ENCODE assay signal across 9 cellular contexts in genomic region chr12:538731-539539, GRCh38.
DNase-seq lines count a peak whose midpoint lies in the region; ATAC-seq and FAIRE-seq lines count a peak whose summit lies in the region.
"Had no signal": no experiment of that assay in that cellular context is flagged by ENCODE, and none has a peak within 500 bp of the region (broad histone marks: within the 10 kb centered on the region; RNA-seq: fewer than 3 reads in every experiment).

No MANE protein-coding gene starts in this region.

- H3K9me3 Mint-ChIP-seq in central memory CD8-positive, alpha-beta T cell, result no peaks in the 10 kb centered on the region
- H3K9me3 Mint-ChIP-seq: memory B cell had no signal

- peak overlapping the region; percentile 42 for H3K4me3 Mint-ChIP-seq in central memory CD8-positive, alpha-beta T cell
- H3K4me3 Mint-ChIP-seq: memory B cell had no signal

- no peaks in the 10 kb centered on the region for H4K20me1 ChIP-seq in Karpas-422 (ENCODE audit: insufficient read depth, low read depth, low read length)

- H2AFZ ChIP-seq in Karpas-422 (ENCODE audit: low read length), result no peak overlapping the region

- no peak overlapping the region for H3K4me2 ChIP-seq in Karpas-422 (ENCODE audit: low read depth, low read length, poor library complexity, severe bottlenecking)

- peaks cover 71% of the 10 kb centered on the region for H3K4me1 ChIP-seq in mucosa of stomach (ENCODE audit: control insufficient read depth, insufficient read depth, low read length)
- H3K4me1 ChIP-seq in Karpas-422 (ENCODE audit: low read length), result no peaks in the 10 kb centered on the region

- H3K27ac Mint-ChIP-seq in central memory CD8-positive, alpha-beta T cell (ENCODE audit: low read depth), result peak overlapping the region; percentile 78
- H3K27ac Mint-ChIP-seq: memory B cell had no signal

- H3K36me3 Mint-ChIP-seq in central memory CD8-positive, alpha-beta T cell (ENCODE audit: insufficient read depth), result peaks cover 4% of the 10 kb centered on the region
- H3K36me3 Mint-ChIP-seq: memory B cell had no signal

- H3K36me3 ChIP-seq in mucosa of stomach (ENCODE audit: control insufficient read depth, insufficient read depth, low read length), result peaks cover 4% of the 10 kb centered on the region
- no peaks in the 10 kb centered on the region for H3K36me3 ChIP-seq in Karpas-422 (ENCODE audit: insufficient read depth, low read length)

- H3K9ac ChIP-seq in mucosa of stomach (ENCODE audit: low read length), result peak overlapping the region; percentile 73
- H3K9ac ChIP-seq in Karpas-422 (ENCODE audit: low read length), result no peak overlapping the region

- H3K4me1 Mint-ChIP-seq in central memory CD8-positive, alpha-beta T cell, result peaks cover 19% of the 10 kb centered on the region
- H3K4me1 Mint-ChIP-seq: memory B cell had no signal

- H3K9me3 ChIP-seq in mucosa of stomach (ENCODE audit: control insufficient read depth, low read length), result no peaks in the 10 kb centered on the region
- H3K9me3 ChIP-seq in Karpas-422 (ENCODE audit: low read length), result no peaks in the 10 kb centered on the region

- DNase-seq in activated CD4-positive, CD25-positive, alpha-beta regulatory T cell treated with anti-CD3 and anti-CD28 coated beads, Interleukin-2, amount 50 U/mL, for 72 hours, result no peak
- DNase-seq in RCC 7860 (ENCODE audit: low spot score), result peak; percentile 79
- DNase-seq in central memory CD8-positive, alpha-beta T cell (ENCODE audit: low spot score in 2 of 2), result peak in 1 of 2 donors; percentile 66
- no peak for DNase-seq in Karpas-422

- H3K79me2 ChIP-seq in Karpas-422 (ENCODE audit: low read length), result no peaks in the 10 kb centered on the region

- H3K27me3 ChIP-seq in mucosa of stomach (ENCODE audit: control insufficient read depth, insufficient read depth, low read length) (no peaks in the 10 kb centered on the region), Karpas-422 (ENCODE audit: low read length) (no peaks in the 10 kb centered on the region)

- no peak overlapping the region for H3K27ac ChIP-seq in Karpas-422 (ENCODE audit: low read length)

- peak; percentile 74 to 78 for ATAC-seq in activated CD4-positive, CD25-positive, alpha-beta regulatory T cell treated with anti-CD3 and anti-CD28 coated beads, Interleukin-2, amount 50 U/mL, for 24 hours
- peak; percentile 98 for ATAC-seq in central memory CD8-positive, alpha-beta T cell (replicated peaks; ENCODE audit: extremely low read depth, poor library complexity, severe bottlenecking)
- ATAC-seq in HG02840 (IDR thresholded peaks at IDR 0.05; ENCODE audit: low FRiP score, unreplicated experiment) (no peak), GM21717 (IDR thresholded peaks at IDR 0.05; ENCODE audit: unreplicated experiment) (no peak)

- H3K4me3 ChIP-seq in mucosa of stomach (ENCODE audit: low read length) (no peak overlapping the region), Karpas-422 (ENCODE audit: low read length) (no peak overlapping the region)

- no peaks in the 10 kb centered on the region for H3K9me2 ChIP-seq in Karpas-422 (replicated peaks; ENCODE audit: insufficient read depth, low read length)

- no peaks in the 10 kb centered on the region for H3K27me3 Mint-ChIP-seq in central memory CD8-positive, alpha-beta T cell

- FAIRE-seq in RCC 7860 (lab: Jason Lieb, UNC), result peak; percentile 81

Comparison
In these comparisons a context has a peak if more than half of its experiments do, and no peak if none do; other contexts are left out.
1. ATAC-seq: peak in activated CD4-positive, CD25-positive, alpha-beta regulatory T cell treated with anti-CD3 and anti-CD28 coated beads, Interleukin-2, amount 50 U/mL, for 24 hours (2 of 2) and central memory CD8-positive, alpha-beta T cell (single experiment); none in HG02840 (single experiment) and GM21717 (single experiment).